In the genomic region with DNA sequence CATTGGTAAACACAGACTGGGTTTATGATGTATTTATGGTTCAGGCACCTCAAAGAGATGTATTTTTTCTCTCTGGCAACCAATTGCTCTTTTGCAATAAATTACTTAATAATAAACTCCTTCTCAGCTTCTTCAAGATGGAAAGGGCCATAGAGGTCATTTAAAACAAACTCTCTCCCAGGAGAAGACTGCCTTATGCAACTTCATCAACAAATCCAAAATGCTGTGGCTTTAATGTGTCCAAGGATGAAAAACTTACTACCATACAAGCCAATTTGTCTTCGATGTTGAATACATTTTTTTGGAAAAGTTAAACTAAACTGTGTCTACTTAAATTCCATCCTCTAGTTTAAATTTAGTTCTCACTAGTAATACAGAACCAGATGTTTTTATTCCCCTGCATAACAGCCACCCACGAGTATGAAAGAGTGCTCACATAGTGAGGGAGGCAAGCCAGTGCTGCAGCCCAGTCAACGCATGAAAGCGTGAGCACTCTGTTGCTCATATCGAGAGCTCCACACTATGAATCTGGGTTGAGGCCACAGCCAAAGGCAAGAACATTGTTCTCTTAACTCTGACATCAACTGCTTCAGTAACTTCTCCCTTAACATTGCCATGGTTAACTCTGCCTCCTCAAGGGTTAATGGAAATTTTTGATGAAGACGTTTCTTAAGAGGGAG, we compare ENCODE assay signal across 19 cellular contexts.
A peak's percentile ranks its signal among the peaks of the same experiment; 100 is the strongest.
DNase-seq lines count a peak whose midpoint lies in the region; ATAC-seq and TF ChIP-seq lines count a peak whose summit lies in the region.
"Had no signal": no experiment of that assay in that cellular context is flagged by ENCODE, and none has a peak within 500 bp of the region (broad histone marks: within the 10 kb centered on the region; RNA-seq: fewer than 3 reads in every experiment).

No MANE protein-coding gene starts in this region.

- intact Hi-C loops in sciatic nerve (cut with DNase I), result no loop called here

- H3K4me3 ChIP-seq in GM12865 (ENCODE audit: low read depth, low read length), result no peak overlapping the region
- H3K4me3 ChIP-seq: PC-9 had no signal

- TF ChIP-seq CTCF in GM12865 (IDR thresholded peaks at IDR 0.05; ENCODE audit: insufficient read depth, low read depth, low read length, missing control alignments), result no peak

- DNase-seq in GM12865 (ENCODE audit: low read depth) (peak; percentile 66), inferior parietal cortex (ENCODE audit: extremely low spot score) (peak; percentile 40), sciatic nerve (ENCODE audit: low spot score) (no peak), DMS 273 (lab: John Stamatoyannopoulos, UW; ENCODE audit: unreplicated experiment) (no peak), T-helper 9 cell (no peak)
- DNase-seq: CD8-positive, alpha-beta memory T cell; DMS79 treated with DMSO at 0.1 percent for 48 hours; GF-D8; HCEC 1CT; KBM-7; MV-4-11; NCI-H1105; NCI-H2029; NCI-H2227 treated with DMSO at 0.1 percent for 48 hours; NCI-H526 treated with DMSO at 0.1 percent for 48 hours; PC-9; SHP77 had no signal

- ATAC-seq in GM18868 (IDR thresholded peaks at IDR 0.05; ENCODE audit: unreplicated experiment) (peak; percentile 49), sciatic nerve (peak; percentile 86), GM21786 (IDR thresholded peaks at IDR 0.05; ENCODE audit: unreplicated experiment) (no peak)

Comparison
In these comparisons a context has a peak if more than half of its experiments do, and no peak if none do; other contexts are left out.
1. DNase-seq: peak in GM12865 (single experiment) and inferior parietal cortex (single experiment); none in sciatic nerve (single experiment), DMS 273 (single experiment) and T-helper 9 cell (single experiment).